16 cellular contexts compared by ENCODE assay signal in the genomic region with DNA sequence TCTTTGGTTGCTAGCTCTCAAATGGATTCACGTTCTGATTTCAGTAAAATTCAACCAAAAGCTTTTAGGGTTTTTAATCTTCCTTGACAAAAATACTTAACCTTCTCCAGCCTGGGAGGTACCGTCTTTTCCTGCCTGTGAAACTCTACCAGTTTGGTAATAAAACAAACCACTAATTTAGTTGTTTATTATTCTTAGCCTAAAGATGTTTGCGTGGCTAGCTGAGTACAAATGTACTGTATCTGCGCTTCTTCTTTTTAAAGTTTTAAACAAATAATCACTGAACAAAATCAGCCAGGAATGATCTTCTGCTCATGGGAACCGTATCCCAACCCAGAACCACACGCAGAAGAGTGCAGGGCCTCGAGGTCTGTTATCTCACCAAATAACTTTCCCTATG.
"Had no signal": no experiment of that assay in that cellular context is flagged by ENCODE, and none has a peak within 500 bp of the region (broad histone marks: within the 10 kb centered on the region; RNA-seq: fewer than 3 reads in every experiment).

No MANE protein-coding gene starts in this region.

- H3K9me3 ChIP-seq: heart left ventricle, left lung, psoas muscle, tibial artery had no signal

- H3K36me3 ChIP-seq: left lung, tibial artery had no signal

- H3K4me3 Mint-ChIP-seq: activated CD4-positive, alpha-beta T cell treated with anti-CD3 and anti-CD28 coated beads, Interleukin-2, amount 10 ng/mL, durations not matched to agents 7 days and 5 days; activated naive CD8-positive, alpha-beta T cell; nephron; stimulated activated naive CD8-positive, alpha-beta T cell treated with anti-CD3 and anti-CD28 coated beads, Interleukin-15, amount 100 ng/mL, for 72 hours had no signal

- H3K27ac ChIP-seq: foreskin keratinocyte, left lung, psoas muscle, tibial artery had no signal

- H3K4me1 ChIP-seq: foreskin keratinocyte had no signal

- H3K27me3 Mint-ChIP-seq: activated CD4-positive, alpha-beta T cell treated with anti-CD3 and anti-CD28 coated beads, Interleukin-2, amount 10 ng/mL, durations not matched to agents 7 days and 5 days; activated naive CD8-positive, alpha-beta T cell; stimulated activated naive CD8-positive, alpha-beta T cell treated with anti-CD3 and anti-CD28 coated beads, Interleukin-15, amount 100 ng/mL, for 72 hours had no signal

- H3K4me3 ChIP-seq: heart left ventricle, left lung, psoas muscle, tibial artery had no signal

- H3K9me3 Mint-ChIP-seq: activated CD4-positive, alpha-beta T cell treated with anti-CD3 and anti-CD28 coated beads, Interleukin-2, amount 10 ng/mL, durations not matched to agents 7 days and 5 days; nephron had no signal

- ATAC-seq: esophagus mucosa; foreskin keratinocyte; heart left ventricle; psoas muscle; stimulated activated naive CD8-positive, alpha-beta T cell treated with anti-CD3 and anti-CD28 coated beads, Interleukin-15, amount 100 ng/mL, for 72 hours had no signal

- H3K27ac Mint-ChIP-seq: activated CD4-positive, alpha-beta T cell treated with anti-CD3 and anti-CD28 coated beads, Interleukin-2, amount 10 ng/mL, durations not matched to agents 7 days and 5 days had no signal

- DNase-seq: activated CD4-positive, alpha-beta T cell treated with anti-CD3 and anti-CD28 coated beads, Interleukin-2, amount 10 ng/mL, durations not matched to agents 7 days and 5 days; activated CD4-positive, CD25-positive, alpha-beta regulatory T cell; activated effector memory CD4-positive, alpha-beta T cell treated with anti-CD3 and anti-CD28 coated beads, Interleukin-2, amount 50 U/mL, for 16 hours; anterior cingulate cortex; foreskin keratinocyte; heart left ventricle; left lung; psoas muscle; stimulated activated CD4-positive, alpha-beta T cell treated with anti-CD3 and anti-CD28 coated beads, Interleukin-12 subunit alpha, Interleukin-12 subunit beta, amount 100 ng/mL, for 4 hours; stimulated activated CD4-positive, alpha-beta T cell treated with anti-CD3 and anti-CD28 coated beads, Interleukin-2, amount 100 ng/mL, for 48 hours; stimulated activated naive CD8-positive, alpha-beta T cell treated with anti-CD3 and anti-CD28 coated beads, Interleukin-15, amount 100 ng/mL, for 72 hours; T-helper 2 cell; tibial artery had no signal

- H3K27me3 ChIP-seq: heart left ventricle, left lung, tibial artery had no signal
